17 cellular contexts compared by ENCODE assay signal in the genomic region with DNA sequence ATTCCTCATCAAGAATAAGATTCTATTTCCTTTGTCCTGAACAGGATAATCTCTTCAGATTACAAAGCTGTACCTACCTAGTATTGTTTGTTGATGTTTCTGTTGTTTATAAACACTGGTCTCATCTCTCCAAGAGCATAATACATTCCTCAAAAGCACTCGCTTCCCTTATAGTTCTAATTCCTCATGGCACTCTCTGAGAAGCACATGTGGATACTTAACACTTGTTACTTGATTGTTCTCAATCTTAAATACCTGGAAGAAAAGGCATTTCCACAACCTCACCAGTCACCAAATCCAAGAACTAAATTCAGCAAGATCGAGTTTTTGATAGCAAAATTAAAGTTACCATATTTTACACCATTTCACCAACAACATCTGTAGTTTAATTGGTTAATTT.
DNase-seq lines count a peak whose midpoint lies in the region; ATAC-seq, FAIRE-seq and TF ChIP-seq lines count a peak whose summit lies in the region.
"Had no signal": no experiment of that assay in that cellular context is flagged by ENCODE, and none has a peak within 500 bp of the region (broad histone marks: within the 10 kb centered on the region; RNA-seq: fewer than 3 reads in every experiment).

No MANE protein-coding gene starts in this region.

- no peak overlapping the region for H3K27ac Mint-ChIP-seq in activated T-helper 17 cell treated with anti-CD3 and anti-CD28 coated beads, Interleukin-2, amount 50 U/mL, for 72 hours
- H3K27ac Mint-ChIP-seq: CD8-positive, alpha-beta T cell had no signal

- no peak overlapping the region for H2BK120ac ChIP-seq in trophoblast cell (ENCODE audit: insufficient read depth, low read length, poor library complexity)

- no peak overlapping the region for H2BK5ac ChIP-seq in trophoblast cell (ENCODE audit: low read depth, low read length, poor library complexity)

- no TSS peak for BruUV-seq in HepG2 (replicated peaks; lab: Mats Ljungman, UMichigan)

- no peak overlapping the region for H4K8ac ChIP-seq in trophoblast cell (ENCODE audit: low read depth, low read length)

- H3K79me1 ChIP-seq in trophoblast cell (ENCODE audit: low read length) = peaks cover 2% of the 10 kb centered on the region

- no peaks in the 10 kb centered on the region for H3K27me3 ChIP-seq in HepG2 (ENCODE audit: control insufficient read depth in 1 of 2, insufficient read depth in 2 of 2, low read length in 2 of 2)
- H3K27me3 ChIP-seq in right lobe of liver = no peaks in the 10 kb centered on the region
- H3K27me3 ChIP-seq in adipocyte (replicated peaks; ENCODE audit: control insufficient read depth, insufficient read depth, low read length) = no peaks in the 10 kb centered on the region
- H3K27me3 ChIP-seq in trophoblast cell (ENCODE audit: insufficient read depth, low read length) = no peaks in the 10 kb centered on the region
- no peaks in the 10 kb centered on the region for H3K27me3 ChIP-seq in subcutaneous abdominal adipose tissue (ENCODE audit: control insufficient read depth in 5 of 5, insufficient read depth in 4 of 5, low read length in 5 of 5)
- H3K27me3 ChIP-seq: MG63 had no signal

- no peak overlapping the region for H3K4ac ChIP-seq in trophoblast cell (ENCODE audit: low read depth, low read length)

- TF ChIP-seq CTCF in HepG2 (CRISPR knock-in tag; IDR thresholded peaks at IDR 0.05) = no peak
- no peak for TF ChIP-seq CTCF in right lobe of liver (IDR thresholded peaks at IDR 0.05)

- no peak overlapping the region for H2AK5ac ChIP-seq in trophoblast cell (ENCODE audit: low read length)

- no peak overlapping the region for H3K4me3 Mint-ChIP-seq in activated T-helper 17 cell treated with anti-CD3 and anti-CD28 coated beads, Interleukin-2, amount 50 U/mL, for 72 hours
- H3K4me3 Mint-ChIP-seq: CD8-positive, alpha-beta T cell had no signal

- CTCF ChIA-PET in HepG2 (lab: Yijun Ruan, JAX; ENCODE audit: low intra/inter-chr PET ratio, low total read pairs) = no interaction called here

- no peaks in the 10 kb centered on the region for H3K9me3 ChIP-seq in HepG2 (ENCODE audit: low read length)
- no peaks in the 10 kb centered on the region for H3K9me3 ChIP-seq in right lobe of liver
- no peaks in the 10 kb centered on the region for H3K9me3 ChIP-seq in adipocyte (ENCODE audit: control insufficient read depth, low read length)
- H3K9me3 ChIP-seq in trophoblast cell (ENCODE audit: insufficient read depth, low read depth, low read length) = peaks cover 3% of the 10 kb centered on the region
- H3K9me3 ChIP-seq in subcutaneous abdominal adipose tissue (ENCODE audit: control insufficient read depth in 5 of 5, low read length in 5 of 5) = no peaks in the 10 kb centered on the region
- H3K9me3 ChIP-seq: MG63 had no signal

- no peak overlapping the region for H3K14ac ChIP-seq in trophoblast cell (ENCODE audit: low read length)

- H4K12ac ChIP-seq in trophoblast cell (ENCODE audit: low read depth, low read length) = no peak overlapping the region

- H3K23ac ChIP-seq in trophoblast cell (ENCODE audit: low read length) = no peak overlapping the region

- H3K79me2 ChIP-seq in HepG2 (ENCODE audit: insufficient read depth, low read length) (no peaks in the 10 kb centered on the region), trophoblast cell (ENCODE audit: control insufficient read depth, insufficient read depth, low read length, poor library complexity) (no peaks in the 10 kb centered on the region)

- H3K4me1 ChIP-seq in HepG2 (ENCODE audit: insufficient read depth, low read length) (no peaks in the 10 kb centered on the region), right lobe of liver (no peaks in the 10 kb centered on the region), adipocyte (ENCODE audit: control insufficient read depth, insufficient read depth, low read length) (peaks cover 57% of the 10 kb centered on the region), trophoblast cell (ENCODE audit: control insufficient read depth in 1 of 2, insufficient read depth in 2 of 2, low read length in 2 of 2) (peaks cover 3 to 4% of the 10 kb centered on the region in 2 experiments), subcutaneous abdominal adipose tissue (ENCODE audit: control insufficient read depth in 5 of 5, insufficient read depth in 5 of 5, low read length in 5 of 5) (peaks cover 0 to 63% (median 39%) of the 10 kb centered on the region in 5 donors)

- no peak for ATAC-seq in HepG2
- ATAC-seq in right lobe of liver = no peak
- no peak for ATAC-seq in activated T-helper 17 cell treated with anti-CD3 and anti-CD28 coated beads, Interleukin-2, amount 50 U/mL, for 72 hours (replicated peaks)
- ATAC-seq: CD8-positive, alpha-beta T cell had no signal

- H3K27ac ChIP-seq in HepG2 (ENCODE audit: extremely low read length, insufficient read depth, low read length) = no peak overlapping the region
- H3K27ac ChIP-seq in right lobe of liver = no peak overlapping the region
- H3K27ac ChIP-seq in trophoblast cell (ENCODE audit: low read depth, low read length) = peak overlapping the region; percentile 18
- peak overlapping the region; percentile 38 for H3K27ac ChIP-seq in subcutaneous abdominal adipose tissue (ENCODE audit: low read depth, low read length)

- H3K36me3 Mint-ChIP-seq in activated T-helper 17 cell treated with anti-CD3 and anti-CD28 coated beads, Interleukin-2, amount 50 U/mL, for 72 hours (ENCODE audit: low read depth) = no peaks in the 10 kb centered on the region
- H3K36me3 Mint-ChIP-seq: CD8-positive, alpha-beta T cell had no signal

- H2AFZ ChIP-seq in HepG2 (ENCODE audit: low read length) (no peak overlapping the region), trophoblast cell (ENCODE audit: insufficient read depth, low read length, poor library complexity) (no peak overlapping the region)

- H3K27me3 Mint-ChIP-seq in activated T-helper 17 cell treated with anti-CD3 and anti-CD28 coated beads, Interleukin-2, amount 50 U/mL, for 72 hours = peaks cover 12% of the 10 kb centered on the region

- TF ChIP-seq POLR2A in HepG2 (IDR thresholded peaks at IDR 0.05; ENCODE audit: insufficient read depth in 1 of 2, low read depth in 2 of 2, low read length in 2 of 2) (no peak), right lobe of liver (IDR thresholded peaks at IDR 0.05) (no peak), H54 (IDR thresholded peaks at IDR 0.05; ENCODE audit: low read depth, low read length) (no peak)

- POLR2A ChIA-PET in HepG2 (lab: Yijun Ruan, JAX) = interaction anchor here (0.6 kb wide), 1 partner anchor 172 kb away, joined by 3 read pairs; no protein-coding TSS in a partner anchor

- in situ Hi-C loops in HepG2 (cut with HindIII; ENCODE audit: extremely low pct_ligation_motif_present, low pct_unique_long_range_greater_than_20kb) = no loop called here

- no peak overlapping the region for H3K4me2 ChIP-seq in HepG2 (ENCODE audit: low read depth, low read length)
- no peak overlapping the region for H3K4me2 ChIP-seq in trophoblast cell (ENCODE audit: low read length)

- H3K18ac ChIP-seq in trophoblast cell (ENCODE audit: low read length) = no peak overlapping the region

- H3K9ac ChIP-seq in HepG2 (ENCODE audit: insufficient read depth, low read depth, low read length) (no peak overlapping the region), adipocyte (ENCODE audit: low read length) (peak overlapping the region; percentile 52), trophoblast cell (ENCODE audit: low read length) (no peak overlapping the region), subcutaneous abdominal adipose tissue (ENCODE audit: low read length in 5 of 5) (no peak overlapping the region)

- H3K4me1 Mint-ChIP-seq in activated T-helper 17 cell treated with anti-CD3 and anti-CD28 coated beads, Interleukin-2, amount 50 U/mL, for 72 hours = no peaks in the 10 kb centered on the region

- H2BK12ac ChIP-seq in trophoblast cell (ENCODE audit: low read length) = no peak overlapping the region

- WGBS in HepG2 (ENCODE audit: low lambda C conversion rate) = 7% methylated on average over 2 of the region's 2 CpGs
- 95% methylated on average over 2 of the region's 2 CpGs for WGBS in right lobe of liver (ENCODE audit: insufficient coverage, low coverage, low lambda C conversion rate, missing lambda C conversion rate)
- WGBS in trophoblast cell (ENCODE audit: extremely low coverage, insufficient coverage, insufficient read length) = no CpG with 5 or more reads among the region's 2 CpGs

- no peak for DNase-seq in HepG2 (ENCODE audit: low spot score)
- no peak for DNase-seq in right lobe of liver
- no peak for DNase-seq in adipocyte (ENCODE audit: low read depth)
- no peak for DNase-seq in trophoblast cell
- DNase-seq in germinal center (ENCODE audit: low spot score) = no peak
- no peak for DNase-seq in H54 (ENCODE audit: insufficient read length, low spot score)
- DNase-seq: 8988T; CD8-positive, alpha-beta T cell; Karpas-422; NCI-H1092 treated with DMSO at 0.1 percent for 48 hours; NCI-H1694; NCI-H2081 treated with DMSO at 0.1 percent for 48 hours; SIG-M5 had no signal

- H3K36me3 ChIP-seq in HepG2 (replicated peaks in 1 of 2; ENCODE audit: control insufficient read depth in 1 of 2, insufficient read depth in 2 of 2, low read length in 2 of 2) = no peaks in the 10 kb centered on the region
- no peaks in the 10 kb centered on the region for H3K36me3 ChIP-seq in right lobe of liver
- H3K36me3 ChIP-seq in adipocyte (ENCODE audit: control insufficient read depth, insufficient read depth, low read length, severe bottlenecking) = no peaks in the 10 kb centered on the region
- H3K36me3 ChIP-seq in trophoblast cell (ENCODE audit: control insufficient read depth in 1 of 2, insufficient read depth in 2 of 2, low read length in 2 of 2) = no peaks in the 10 kb centered on the region
- no peaks in the 10 kb centered on the region for H3K36me3 ChIP-seq in subcutaneous abdominal adipose tissue (ENCODE audit: control insufficient read depth in 5 of 5, insufficient read depth in 5 of 5, low read length in 5 of 5)
- H3K36me3 ChIP-seq: MG63 had no signal

- intact Hi-C loops in HepG2 (cut with micrococcal nuclease; ENCODE audit: unreplicated experiment) = no loop called here
- intact Hi-C loops in right lobe of liver (cut with DNase I) = no loop called here

- FAIRE-seq in HepG2 (lab: Jason Lieb, UNC) (no peak), H54 (lab: Jason Lieb, UNC) (no peak)
- FAIRE-seq: GM12878 had no signal

- H4K20me1 ChIP-seq in HepG2 (ENCODE audit: insufficient read depth, low read length) = no peaks in the 10 kb centered on the region

- H3K9me3 Mint-ChIP-seq in activated T-helper 17 cell treated with anti-CD3 and anti-CD28 coated beads, Interleukin-2, amount 50 U/mL, for 72 hours = no peaks in the 10 kb centered on the region
- H3K9me3 Mint-ChIP-seq: CD8-positive, alpha-beta T cell had no signal

- TF ChIP-seq EP300 in HepG2 (IDR thresholded peaks at IDR 0.05; ENCODE audit: low read depth in 2 of 2, low read length in 2 of 2) = no peak
- TF ChIP-seq EP300 in HepG2 (CRISPR knock-in tag; IDR thresholded peaks at IDR 0.05; ENCODE audit: borderline replicate concordance) = no peak

- H4K91ac ChIP-seq in trophoblast cell (ENCODE audit: low read depth, low read length) = no peak overlapping the region

- no peak for TF ChIP-seq RAD21 in HepG2 (CRISPR knock-in tag; IDR thresholded peaks at IDR 0.05)

- H3K4me3 ChIP-seq in HepG2 (replicated peaks in 1 of 3; ENCODE audit: insufficient read depth in 1 of 3, low read depth in 2 of 3, low read length in 3 of 3) (no peak overlapping the region), right lobe of liver (no peak overlapping the region), adipocyte (ENCODE audit: low read length) (no peak overlapping the region), trophoblast cell (ENCODE audit: low read depth, low read length) (no peak overlapping the region), subcutaneous abdominal adipose tissue (ENCODE audit: low read depth in 1 of 5, low read length in 5 of 5) (no peak overlapping the region)
- H3K4me3 ChIP-seq: GM12878, MG63 had no signal

Comparison
In these comparisons a context has a peak if more than half of its experiments do, and no peak if none do; other contexts are left out.
1. H3K27ac ChIP-seq: peak in trophoblast cell (single experiment) and subcutaneous abdominal adipose tissue (single experiment); none in HepG2 (single experiment) and right lobe of liver (0 of 3).